In the genomic region with DNA sequence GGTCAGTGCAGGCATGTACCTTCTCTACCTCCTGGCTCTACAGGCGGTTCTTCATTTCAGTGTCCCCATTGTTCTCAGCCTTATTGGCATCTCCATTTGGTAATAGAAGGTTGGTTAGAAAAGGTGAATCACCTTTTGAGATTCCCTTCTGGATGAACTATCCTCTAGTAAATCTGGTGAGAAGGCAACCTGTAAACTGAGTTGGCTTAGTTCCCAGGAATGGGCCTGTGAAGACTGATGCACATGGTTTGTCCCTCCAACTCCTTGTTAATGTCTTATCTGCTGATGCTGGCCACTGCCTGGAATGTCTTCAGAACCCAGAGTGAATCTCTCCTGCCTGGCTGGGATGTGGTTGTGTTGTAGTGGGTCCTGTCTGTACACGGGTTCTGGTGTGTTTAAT, we compare ENCODE assay signal across 27 cellular contexts.
"Had no signal": no experiment of that assay in that cellular context is flagged by ENCODE, and none has a peak within 500 bp of the region (broad histone marks: within the 10 kb centered on the region; RNA-seq: fewer than 3 reads in every experiment).

No MANE protein-coding gene starts in this region.

- H3K9ac ChIP-seq: neural progenitor cell, parathyroid adenoma had no signal

- H3K4me1 Mint-ChIP-seq: nephron; neural progenitor cell; stimulated activated effector memory CD8-positive, alpha-beta T cell treated with anti-CD3 and anti-CD28 coated beads, Interleukin-12 subunit alpha, Interleukin-12 subunit beta, amount 100 ng/mL, for 72 hours; stimulated activated naive B cell treated with anti-CD40 and anti-IgM and Interleukin-4, amounts not matched to agents 10 μg/mL and 1 μg/mL and 100 μg/mL, for 72 hours had no signal

- H3K4me3 ChIP-seq: neural progenitor cell, ovary, psoas muscle, right lobe of liver, sigmoid colon, stomach, thoracic aorta, thyroid gland, tibial nerve, upper lobe of left lung, vagina had no signal

- H3K9me3 Mint-ChIP-seq: nephron; neural progenitor cell; stimulated activated effector memory CD8-positive, alpha-beta T cell treated with anti-CD3 and anti-CD28 coated beads, Interleukin-12 subunit alpha, Interleukin-12 subunit beta, amount 100 ng/mL, for 72 hours; stimulated activated naive CD8-positive, alpha-beta T cell treated with anti-CD3 and anti-CD28 coated beads, Interleukin-15, Interleukin-2, amounts not matched to agents 100 ng/mL and 50 ng/mL, for 24 hours had no signal

- H3K4me3 Mint-ChIP-seq: nephron; neural progenitor cell; stimulated activated effector memory CD8-positive, alpha-beta T cell treated with anti-CD3 and anti-CD28 coated beads, Interleukin-12 subunit alpha, Interleukin-12 subunit beta, amount 100 ng/mL, for 72 hours; stimulated activated naive B cell treated with anti-CD40 and anti-IgM and Interleukin-4, amounts not matched to agents 10 μg/mL and 1 μg/mL and 100 μg/mL, for 72 hours; stimulated activated naive CD8-positive, alpha-beta T cell treated with anti-CD3 and anti-CD28 coated beads, Interleukin-15, Interleukin-2, amounts not matched to agents 100 ng/mL and 50 ng/mL, for 24 hours had no signal

- H3K36me3 ChIP-seq: neural progenitor cell, ovary, right lobe of liver, sigmoid colon, stomach, thoracic aorta, thyroid gland, tibial nerve, upper lobe of left lung, vagina had no signal

- H2AFZ ChIP-seq: neural progenitor cell, parathyroid adenoma had no signal

- H3K9me3 ChIP-seq: ovary, psoas muscle, right lobe of liver, sigmoid colon, stomach, thoracic aorta, thyroid gland, tibial nerve, upper lobe of left lung, vagina had no signal

- H3K4me1 ChIP-seq: neural progenitor cell, parathyroid adenoma, psoas muscle, right lobe of liver, sigmoid colon, stomach, thyroid gland, tibial nerve, upper lobe of left lung, vagina had no signal

- DNase-seq: occipital lobe; ovary; posterior cingulate gyrus; psoas muscle; right cardiac atrium; right lobe of liver; sigmoid colon; small intestine; stimulated activated CD4-positive, alpha-beta T cell treated with anti-CD3 and anti-CD28 coated beads, Interleukin-15, amount 100 ng/mL, for 24 hours; stimulated activated CD4-positive, alpha-beta T cell treated with anti-CD3 and anti-CD28 coated beads, Interleukin-2, amount 100 ng/mL, for 24 hours; stimulated activated CD4-positive, alpha-beta T cell treated with anti-CD3 and anti-CD28 coated beads, Interleukin-2, amount 100 ng/mL, for 48 hours; stimulated activated CD4-positive, alpha-beta T cell treated with anti-CD3 and anti-CD28 coated beads, Interleukin-4, amount 100 ng/mL, for 24 hours; stimulated activated naive B cell treated with anti-CD40 and anti-IgM and Interleukin-4, amounts not matched to agents 10 μg/mL and 1 μg/mL and 100 μg/mL, for 72 hours; stimulated activated naive CD4-positive, alpha-beta T cell treated with Interleukin-2 at 50 U/mL for 16 hours; stomach; thyroid gland; trophoblast cell; upper lobe of left lung had no signal

- H3K27ac Mint-ChIP-seq: nephron; neural progenitor cell; progenitor cell of endocrine pancreas; stimulated activated effector memory CD8-positive, alpha-beta T cell treated with anti-CD3 and anti-CD28 coated beads, Interleukin-12 subunit alpha, Interleukin-12 subunit beta, amount 100 ng/mL, for 72 hours; stimulated activated naive B cell treated with anti-CD40 and anti-IgM and Interleukin-4, amounts not matched to agents 10 μg/mL and 1 μg/mL and 100 μg/mL, for 72 hours; stimulated activated naive CD8-positive, alpha-beta T cell treated with anti-CD3 and anti-CD28 coated beads, Interleukin-15, Interleukin-2, amounts not matched to agents 100 ng/mL and 50 ng/mL, for 24 hours had no signal

- H3K27ac ChIP-seq: neural progenitor cell, ovary, parathyroid adenoma, psoas muscle, right lobe of liver, sigmoid colon, stomach, thoracic aorta, thyroid gland, tibial nerve, upper lobe of left lung, vagina had no signal

- H3K27me3 ChIP-seq: neural progenitor cell, ovary, right lobe of liver, sigmoid colon, stomach, thyroid gland, tibial nerve, upper lobe of left lung, vagina had no signal

- H3K79me2 ChIP-seq: parathyroid adenoma had no signal

- H3K36me3 Mint-ChIP-seq: neural progenitor cell; stimulated activated effector memory CD8-positive, alpha-beta T cell treated with anti-CD3 and anti-CD28 coated beads, Interleukin-12 subunit alpha, Interleukin-12 subunit beta, amount 100 ng/mL, for 72 hours; stimulated activated naive B cell treated with anti-CD40 and anti-IgM and Interleukin-4, amounts not matched to agents 10 μg/mL and 1 μg/mL and 100 μg/mL, for 72 hours had no signal

- H3K4me2 ChIP-seq: neural progenitor cell had no signal
